25 cellular contexts compared by ENCODE assay signal in genomic region chr3:158735296-158736033, GRCh38. TPM values are rescaled to one million over a fixed set of nuclear protein-coding genes. Genes with fewer than 3 reads are reported as not detected.
"Had no signal": no experiment of that assay in that cellular context is flagged by ENCODE, and none has a peak within 500 bp of the region (broad histone marks: within the 10 kb centered on the region; RNA-seq: fewer than 3 reads in every experiment).

No MANE protein-coding gene starts in this region.

- H3K9me3 ChIP-seq: MG63, SK-N-SH had no signal

- H3K27ac ChIP-seq: HL-60, RWPE1 had no signal

- H3K4me3 ChIP-seq: MG63 had no signal

- H3K4me2 ChIP-seq: SK-N-SH had no signal

- FAIRE-seq: HTR-8/SVneo had no signal

- ATAC-seq: Panc1, PC-3 had no signal

- H3K9ac ChIP-seq: SK-N-SH had no signal

- DNase-seq: Karpas-422, KG1, MG63, NCI-H1092, NCI-H1105 treated with DMSO at 0.1 percent for 48 hours, NCI-H1417 treated with DMSO at 0.1 percent for 48 hours, NCI-H146, NCI-H1694 treated with DMSO at 0.1 percent for 48 hours, NCI-H1930, NCI-H2081, NCI-H2107, NCI-H2227 treated with DMSO at 0.1 percent for 48 hours, NCI-H524, NCI-H526 treated with DMSO at 0.1 percent for 48 hours, NCI-H748 treated with DMSO at 0.1 percent for 48 hours, PC-3, SHP77, SK-N-SH, SW 1271 had no signal

- H3K27me3 ChIP-seq: MG63 had no signal

RNA-seq across cellular contexts. Expression of gene RARRES1, which starts 3.2 kb away (rescaled TPM):
- total RNA-seq: NCI-H460, OCI-LY7 had no signal
